10 cellular contexts compared by ENCODE assay signal in the genomic region with DNA sequence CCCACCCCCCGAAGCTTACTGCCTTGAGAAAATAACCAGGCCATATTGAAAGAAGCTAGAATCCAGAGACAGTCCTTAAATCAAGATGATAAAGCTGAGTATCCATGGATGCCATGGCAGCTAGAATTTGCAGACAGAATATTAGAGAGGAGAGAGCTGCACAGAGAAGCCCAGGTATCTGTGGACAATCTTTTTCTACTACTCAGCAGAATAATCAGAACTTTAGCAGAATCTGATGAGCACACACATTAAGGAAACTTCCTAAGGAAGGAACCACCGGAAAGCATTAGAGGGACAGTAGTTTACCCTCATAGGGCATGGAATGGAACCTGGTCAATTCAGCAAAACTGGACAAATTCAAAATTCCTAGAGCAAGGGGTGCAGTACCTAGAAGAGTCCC.
"Had no signal": no experiment of that assay in that cellular context is flagged by ENCODE, and none has a peak within 500 bp of the region (broad histone marks: within the 10 kb centered on the region; RNA-seq: fewer than 3 reads in every experiment).

No MANE protein-coding gene starts in this region.

- ATAC-seq: GM23338, HCT116 had no signal

- H3K36me3 ChIP-seq: HAP-1 had no signal

- H2AFZ ChIP-seq: GM23248, GM23338 had no signal

- H3K4me1 ChIP-seq: HAP-1 had no signal

- H3K4me2 ChIP-seq: GM23338 had no signal

- FAIRE-seq: H54 had no signal

- H3K4me3 ChIP-seq: GM23248, GM23338, HAP-1 had no signal

- H3K9ac ChIP-seq: GM23248 had no signal

- H3K9me3 ChIP-seq: HAP-1 had no signal

- DNase-seq: GM23248, GOT3, H7, H9, HCEC 1CT, HFFc6 had no signal

- H3K27ac ChIP-seq: GM23248 had no signal
